Comparison of ENCODE assay signal across 1 cellular context in genomic region chr1:27357281-27358037, GRCh38.
TF ChIP-seq lines count a peak whose summit lies in the region.

No MANE protein-coding gene starts in this region.

TF ChIP-seq in HCT116, 20 proteins besides CTCF, POLR2A, EP300 and RAD21 (continued from another document):
- no peak for TF ChIP-seq FOSL1 (IDR thresholded peaks at IDR 0.05; ENCODE audit: low read depth)
- TF ChIP-seq TCF7L2 (IDR thresholded peaks at IDR 0.05; ENCODE audit: borderline replicate concordance, extremely low read depth, insufficient read depth, insufficient read length), result no peak
- no peak for TF ChIP-seq EGR1 (IDR thresholded peaks at IDR 0.05; ENCODE audit: low read depth)
- no peak for TF ChIP-seq MAX (IDR thresholded peaks at IDR 0.05)
- no peak for TF ChIP-seq POLR2AphosphoS5 (IDR thresholded peaks at IDR 0.05; ENCODE audit: low read depth, low read length)
- TF ChIP-seq CEBPB (IDR thresholded peaks at IDR 0.05; ENCODE audit: low read depth), result no peak
